Comparison of ENCODE assay signal across 4 cellular contexts in genomic region chr4:61986929-61987328, GRCh38.
A peak's percentile ranks its signal among the peaks of the same experiment; 100 is the strongest.
DNase-seq lines count a peak whose midpoint lies in the region; ATAC-seq and TF ChIP-seq lines count a peak whose summit lies in the region.
"Not testable (repeated sequence)": the region's sequence is repeated elsewhere in the genome, so short reads cannot be mapped to it uniquely, and the experiment has no call there.

No MANE protein-coding gene starts in this region.

- not testable (repeated sequence) for H3K9me3 Mint-ChIP-seq in WTC11; glutamatergic neuron (ENCODE audit: unreplicated experiment)

- H3K4me1 Mint-ChIP-seq in WTC11: not testable (repeated sequence)
- peaks cover 40% of the 10 kb centered on the region for H3K4me1 Mint-ChIP-seq in glutamatergic neuron (ENCODE audit: low read depth, unreplicated experiment)

- H3K36me3 Mint-ChIP-seq in WTC11; glutamatergic neuron (ENCODE audit: unreplicated experiment): not testable (repeated sequence)

- CTCF ChIA-PET in WTC11 (lab: Charles Lee): not testable (repeated sequence)

- DNase-seq in G401 (ENCODE audit: low spot score) (peak; percentile 50), Right ventricle myocardium inferior (ENCODE audit: missing footprints) (peak; percentile 2)
- DNase-seq in WTC11 (ENCODE audit: low spot score); glutamatergic neuron: not testable (repeated sequence)

- H3K27ac Mint-ChIP-seq in WTC11: not testable (repeated sequence)
- peak overlapping the region; percentile 93 for H3K27ac Mint-ChIP-seq in glutamatergic neuron (ENCODE audit: unreplicated experiment)

- not testable (repeated sequence) for H3K27me3 Mint-ChIP-seq in WTC11 (ENCODE audit: low read depth); glutamatergic neuron (ENCODE audit: unreplicated experiment)

- intact Hi-C loops in Right ventricle myocardium inferior (cut with DNase I): not testable (repeated sequence)

- ATAC-seq in WTC11, Right ventricle myocardium inferior: not testable (repeated sequence)

- POLR2A ChIA-PET in WTC11 (lab: Charles Lee): not testable (repeated sequence)

- in situ Hi-C loops in G401 (cut with HindIII; ENCODE audit: low sequenced_read_pairs): not testable (repeated sequence)

- TF ChIP-seq CTCF in WTC11 (IDR thresholded peaks at IDR 0.05); glutamatergic neuron (IDR thresholded peaks at IDR 0.05; ENCODE audit: partially characterized antibody, unreplicated experiment): not testable (repeated sequence)

- H3K4me3 Mint-ChIP-seq in WTC11; glutamatergic neuron (ENCODE audit: unreplicated experiment): not testable (repeated sequence)

TF ChIP-seq in WTC11, 78 proteins besides CTCF, POLR2A, EP300 and RAD21:
- TF ChIP-seq HMGA2 (CRISPR knock-in tag; IDR thresholded peaks at IDR 0.05): peak; percentile 95
